ENCODE assay signal across 9 cellular contexts in the genomic region with DNA sequence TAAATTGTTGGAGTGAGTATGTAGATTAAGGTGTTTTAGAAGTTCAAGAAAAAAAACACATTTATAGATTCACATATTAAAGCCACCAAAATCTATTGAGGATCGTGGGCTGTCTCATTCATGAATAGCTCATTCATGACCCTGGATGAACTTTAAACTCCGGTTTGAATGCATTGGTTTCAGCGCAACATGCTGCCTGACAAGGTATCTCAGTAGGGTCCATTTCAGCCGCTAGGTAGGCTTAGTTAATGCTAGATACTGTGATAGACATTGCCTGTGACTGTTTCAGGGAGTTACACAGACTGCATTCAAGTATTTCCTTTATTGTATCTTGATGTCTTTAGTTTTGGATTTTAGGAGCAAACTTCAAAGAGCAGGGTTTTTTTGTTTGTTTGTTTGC.
"Had no signal": no experiment of that assay in that cellular context is flagged by ENCODE, and none has a peak within 500 bp of the region (broad histone marks: within the 10 kb centered on the region; RNA-seq: fewer than 3 reads in every experiment).

No MANE protein-coding gene starts in this region.

- H3K4me3 ChIP-seq: GM23248 had no signal

- H3K27ac ChIP-seq: GM23248, HL-60, KMS-11 had no signal

- H3K9ac ChIP-seq: GM23248, KMS-11 had no signal

- DNase-seq: GM23248, H9, HCEC 1CT, IMR-90, KBM-7 had no signal

- H2AFZ ChIP-seq: GM23248 had no signal

- H3K4me2 ChIP-seq: KMS-11 had no signal

- FAIRE-seq: H1, H54 had no signal
